ENCODE assay signal across 8 cellular contexts in the genomic region with DNA sequence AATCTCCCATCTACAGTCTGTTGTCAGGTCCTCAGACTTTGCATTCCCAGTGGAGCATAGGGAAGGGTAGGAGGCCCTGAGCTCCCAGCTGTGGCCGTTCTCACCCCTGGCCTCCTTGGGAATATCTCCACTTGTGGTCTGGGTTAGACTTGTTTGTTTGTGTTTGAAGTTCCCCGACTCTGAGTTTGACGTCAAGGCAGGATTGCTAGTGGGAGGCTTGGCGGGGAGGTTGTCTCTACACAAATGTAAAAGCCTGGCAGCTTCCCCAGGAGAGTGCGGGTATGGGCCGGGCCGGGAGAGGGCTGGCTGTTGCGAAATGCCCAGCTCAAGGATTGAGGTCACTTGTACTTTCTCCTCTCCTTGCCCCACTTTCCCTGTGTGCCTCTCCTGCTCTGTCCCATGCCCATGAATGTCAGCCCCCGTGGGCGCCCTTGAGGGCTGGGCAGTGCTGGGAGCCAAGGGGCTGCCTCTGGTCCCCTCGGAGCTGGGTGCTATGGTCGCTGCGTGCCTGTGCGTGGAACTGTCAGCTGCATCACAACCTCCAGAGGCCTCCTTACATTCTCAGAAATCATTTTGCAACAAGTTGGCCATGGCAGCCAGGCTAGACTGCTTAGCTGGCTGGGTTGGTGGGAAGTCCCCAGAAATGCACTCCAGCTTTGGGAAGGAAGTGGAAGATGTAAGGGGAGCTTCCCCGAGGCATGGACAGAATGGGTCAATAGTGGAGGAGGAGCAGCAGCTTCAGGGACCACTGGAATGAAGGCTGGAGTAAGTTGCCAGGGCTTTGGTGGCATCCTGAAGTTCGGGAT.
DNase-seq lines count a peak whose midpoint lies in the region; ATAC-seq, FAIRE-seq and TF ChIP-seq lines count a peak whose summit lies in the region.

No MANE protein-coding gene starts in this region.

- H3K4me1 ChIP-seq in IMR-90 (ENCODE audit: control insufficient read depth, insufficient read depth, low read length) (peaks cover 54% of the 10 kb centered on the region), GM12878 (ENCODE audit: control insufficient read depth, insufficient read depth, low read length) (peaks cover 51% of the 10 kb centered on the region), A673 (ENCODE audit: insufficient read depth, low read length, poor library complexity, severe bottlenecking) (no peaks in the 10 kb centered on the region)

- peak overlapping the region; percentile 91 for H2BK5ac ChIP-seq in IMR-90 (ENCODE audit: low read depth, low read length, poor library complexity, severe bottlenecking)

- RAD21 ChIA-PET in GM12878 (lab: Charles Lee; ENCODE audit: unreplicated experiment) = interaction anchor here (0.5 to 2.0 kb wide), 7 partner anchors 9 to 166 kb away, joined by 3 to 9 read pairs (median 4); no protein-coding TSS in a partner anchor

- no peak for FAIRE-seq in GM12878 (lab: Jason Lieb, UNC)

- H4K8ac ChIP-seq in IMR-90 (ENCODE audit: low read depth in 2 of 2, low read length in 2 of 2) = peak overlapping the region; percentile 47 to 73

- H3K9ac ChIP-seq in IMR-90 (ENCODE audit: low read depth, low read length) (peak overlapping the region; percentile 41), GM12878 (ENCODE audit: control insufficient read depth, insufficient read depth, low read length) (no peak overlapping the region)

- peaks cover 56 to 89% of the 10 kb centered on the region in 2 experiments for H3K79me1 ChIP-seq in IMR-90 (ENCODE audit: low read depth in 1 of 2, low read length in 2 of 2)

- peak overlapping the region; percentile 92 for H2BK15ac ChIP-seq in IMR-90 (ENCODE audit: low read depth, low read length)

- peaks cover 52% of the 10 kb centered on the region for H3K9me1 ChIP-seq in IMR-90 (ENCODE audit: insufficient read depth, low read length)

- peak overlapping the region; percentile 73 for H3K18ac ChIP-seq in IMR-90 (ENCODE audit: low read depth, low read length)

- peak overlapping the region; percentile 88 for H3K4ac ChIP-seq in IMR-90 (ENCODE audit: low read depth, low read length)

- H3K4me3 ChIP-seq in IMR-90 (ENCODE audit: insufficient read depth, low read depth, low read length) (no peak overlapping the region), GM12878 (no peak overlapping the region), A673 (ENCODE audit: low read depth, low read length, poor library complexity, severe bottlenecking) (no peak overlapping the region)

- TF ChIP-seq POLR2A in IMR-90 (IDR thresholded peaks at IDR 0.05; ENCODE audit: low read depth, low read length) (peak; percentile 28; the same call in 1 of the 2 replicates), GM12878 (IDR thresholded peaks at IDR 0.05; ENCODE audit: low read depth, low read length) (no peak)

- H2AFZ ChIP-seq in IMR-90 (replicated peaks; ENCODE audit: low read length, poor library complexity) (peak overlapping the region; percentile 32), GM12878 (ENCODE audit: control insufficient read depth, low read depth, low read length) (no peak overlapping the region)

- peak overlapping the region; percentile 90 for H4K91ac ChIP-seq in IMR-90 (ENCODE audit: insufficient read depth, low read depth, low read length)

- peaks cover 40% of the 10 kb centered on the region for H4K20me1 ChIP-seq in IMR-90 (ENCODE audit: insufficient read depth, low read length)
- peaks cover 30% of the 10 kb centered on the region for H4K20me1 ChIP-seq in GM12878 (ENCODE audit: control insufficient read depth, insufficient read depth)

- ATAC-seq in IMR-90 (ENCODE audit: low read depth) (peak; percentile 87), GM12878 (no peak), GM18502 (IDR thresholded peaks at IDR 0.05; ENCODE audit: poor library complexity, unreplicated experiment) (no peak)

- H2BK120ac ChIP-seq in IMR-90 (ENCODE audit: low read depth, low read length) = peak overlapping the region; percentile 93

- DNase-seq in IMR-90 (peak; percentile 100), GM12878 (ENCODE audit: low read depth, low spot score) (no peak), kidney glomerular epithelial cell (lab: John Stamatoyannopoulos, UW) (peak; percentile 82), stromal cell of bone marrow (ENCODE audit: low read depth) (peak; percentile 90), GM13976 (ENCODE audit: low spot score) (no peak), NCI-H524 treated with DMSO at 0.1 percent for 48 hours (lab: John Stamatoyannopoulos, UW) (no peak), A673 (ENCODE audit: low spot score) (no peak)

- H3K27me3 ChIP-seq in IMR-90 (ENCODE audit: control insufficient read depth, insufficient read depth, low read length) (no peaks in the 10 kb centered on the region), GM12878 (replicated peaks in 1 of 2; ENCODE audit: control insufficient read depth in 2 of 2, insufficient read depth in 2 of 2, low read length in 1 of 2) (no peaks in the 10 kb centered on the region), A673 (replicated peaks; ENCODE audit: insufficient read depth, low read depth, low read length, poor library complexity) (no peaks in the 10 kb centered on the region)

- peak overlapping the region; percentile 58 for H4K5ac ChIP-seq in IMR-90 (ENCODE audit: low read depth, low read length)

- CTCF ChIA-PET in IMR-90 (lab: Yijun Ruan, JAX) = interaction anchor here (1.0 kb wide), 1 partner anchor 27 kb away, joined by 3 read pairs; no protein-coding TSS in a partner anchor
- CTCF ChIA-PET in GM12878 (lab: Yijun Ruan, JAX) = interaction anchor here (0.8 to 8.5 kb wide), 7 partner anchors 9 to 304 kb away, joined by 3 to 60 read pairs (median 4); no protein-coding TSS in a partner anchor
- CTCF ChIA-PET in A673 (lab: Charles Lee) = no interaction called here

- POLR2A ChIA-PET in IMR-90 (lab: Charles Lee; ENCODE audit: unreplicated experiment) = no interaction called here
- POLR2A ChIA-PET in GM12878 (lab: Charles Lee) = no interaction called here
- POLR2A ChIA-PET in A673 (lab: Charles Lee; ENCODE audit: low non-redundant PET) = no interaction called here

- TF ChIP-seq RAD21 in IMR-90 (IDR thresholded peaks at IDR 0.05; ENCODE audit: low read length) (peak; percentile 17), GM12878 (IDR thresholded peaks at IDR 0.05; ENCODE audit: insufficient read depth, low read depth, low read length) (no peak)

- dilution Hi-C loops in IMR-90 (cut with HindIII; ENCODE audit: low sequenced_read_pairs, unreplicated experiment) = no loop called here

- intact Hi-C loops in IMR-90 (cut with micrococcal nuclease) = loop anchor here (5.0 kb wide), 2 partner anchors 38 to 188 kb away; no protein-coding TSS in a partner anchor
- intact Hi-C loops in GM12878 (cut with micrococcal nuclease; ENCODE audit: unreplicated experiment) = loop anchor here (10.0 kb wide), 2 partner anchors 156 to 186 kb away; no protein-coding TSS in a partner anchor
- intact Hi-C loops in A673 (cut with micrococcal nuclease; ENCODE audit: unreplicated experiment) = loop anchor here (10.0 kb wide), 1 partner anchor 54 kb away; no protein-coding TSS in a partner anchor

- SMC1A ChIA-PET in GM12878 (lab: Charles Lee; ENCODE audit: uncharacterized antibody, unreplicated experiment) = interaction anchor here (0.7 to 8.5 kb wide), 10 partner anchors 22 to 244 kb away, joined by 3 to 77 read pairs (median 4); a partner anchor contains a TSS

- no TSS peak for BruUV-seq in IMR-90 (replicated peaks; lab: Mats Ljungman, UMichigan)
- BruUV-seq in GM12878 (replicated peaks; lab: Mats Ljungman, UMichigan) = no TSS peak
- BruUV-seq in A673 (replicated peaks; lab: Mats Ljungman, UMichigan) = no TSS peak

- peak overlapping the region; percentile 70 for H2AK9ac ChIP-seq in IMR-90 (replicated peaks; ENCODE audit: low read depth, low read length, poor library complexity)

- H3K23ac ChIP-seq in IMR-90 (ENCODE audit: low read depth, low read length) = peak overlapping the region; percentile 65

- 17% methylated on average over 1 of the region's 16 CpGs; no CpG with 5 or more reads in 1 of the 2 experiments for WGBS in IMR-90 (ENCODE audit: extremely low coverage in 2 of 2, insufficient read length in 1 of 2), 2 experiments
- 84% methylated on average over 16 of the region's 16 CpGs for WGBS in GM12878 (ENCODE audit: insufficient coverage, insufficient replicate concordance, low lambda C conversion rate, missing lambda C conversion rate)

- H3K4me2 ChIP-seq in IMR-90 (ENCODE audit: low read depth, low read length) (peak overlapping the region; percentile 59), GM12878 (ENCODE audit: control insufficient read depth, insufficient read depth) (0 out of 2 replicates have a peak overlapping the region, but pooled peaks have one; percentile 1)

- peak overlapping the region; percentile 68 for H3K14ac ChIP-seq in IMR-90 (replicated peaks; ENCODE audit: low read depth, low read length)

- peak overlapping the region; percentile 69 for H3K56ac ChIP-seq in IMR-90 (ENCODE audit: extremely low read depth, insufficient read depth, low read length)

- in situ Hi-C loops in IMR-90 (cut with MboI; ENCODE audit: low sequenced_read_pairs) = loop anchor here (25.0 kb wide), 1 partner anchor 797 kb away; a partner anchor contains a TSS
- in situ Hi-C loops in GM12878 (cut with MboI) = loop anchor here (5.0 to 10.0 kb wide), 5 partner anchors 33 to 504 kb away; a partner anchor contains a TSS
- in situ Hi-C loops in GM13976 (cut with MboI; ENCODE audit: low sequenced_read_pairs, unreplicated experiment) = loop anchor here (10.0 kb wide), 1 partner anchor 166 kb away; no protein-coding TSS in a partner anchor

- H2BK20ac ChIP-seq in IMR-90 (ENCODE audit: low read depth, low read length) = peak overlapping the region; percentile 80

- no peak for TF ChIP-seq CTCF in IMR-90 (conservative IDR thresholded peaks at IDR 0.05; ENCODE audit: low read depth, low read length)
- no peak for TF ChIP-seq CTCF in GM12878 (IDR thresholded peaks at IDR 0.05 in 2 of 3, conservative IDR thresholded peaks at IDR 0.05 in 1 of 3; ENCODE audit: control insufficient read depth in 2 of 3, extremely low read depth in 1 of 3, insufficient read depth in 1 of 3, low read depth in 3 of 3, low read length in 3 of 3)
- TF ChIP-seq CTCF in GM13976 (IDR thresholded peaks at IDR 0.05; ENCODE audit: borderline replicate concordance, control extremely low read depth, extremely low read depth, insufficient read depth, missing control alignments) = no peak
- TF ChIP-seq CTCF in A673 (conservative IDR thresholded peaks at IDR 0.05; ENCODE audit: low read depth, low read length) = no peak

- H3K9me3 ChIP-seq in IMR-90 (ENCODE audit: control insufficient read depth, insufficient read depth, low read length) (no peaks in the 10 kb centered on the region), GM12878 (replicated peaks; ENCODE audit: control insufficient read depth, insufficient read depth, low read length) (no peaks in the 10 kb centered on the region), A673 (ENCODE audit: low read depth, low read length, poor library complexity, severe bottlenecking) (no peaks in the 10 kb centered on the region)

- TF ChIP-seq EP300 in GM12878 (IDR thresholded peaks at IDR 0.05; ENCODE audit: borderline replicate concordance in 1 of 2, control insufficient read depth in 1 of 2, low read depth in 2 of 2, low read length in 2 of 2) = no peak

- H3K27ac ChIP-seq in IMR-90 (ENCODE audit: insufficient read depth, low read length) (peak overlapping the region; percentile 90), GM12878 (ENCODE audit: control insufficient read depth, insufficient read depth) (no peak overlapping the region), A673 (ENCODE audit: low read depth, low read length, poor library complexity, severe bottlenecking) (no peak overlapping the region)

- H2AK5ac ChIP-seq in IMR-90 (ENCODE audit: low read depth, low read length) = peak overlapping the region; percentile 98

- H3K36me3 ChIP-seq in IMR-90 (ENCODE audit: control insufficient read depth, insufficient read depth, low read length) (peaks cover 6% of the 10 kb centered on the region; the same call in 1 of the 2 replicates), GM12878 (ENCODE audit: control insufficient read depth in 2 of 2, insufficient read depth in 2 of 2, low read length in 1 of 2) (peaks cover 0 to 2% of the 10 kb centered on the region in 2 experiments; a peak in 2 of 4 replicates), A673 (ENCODE audit: insufficient read depth, low read length, poor library complexity, severe bottlenecking) (no peaks in the 10 kb centered on the region)

- peaks cover 29% of the 10 kb centered on the region for H3K79me2 ChIP-seq in GM12878 (ENCODE audit: control insufficient read depth, insufficient read depth, low read length)

Comparison
In these comparisons a context has a peak if more than half of its experiments do, and no peak if none do; other contexts are left out.
1. DNase-seq: peak in IMR-90 (single experiment), kidney glomerular epithelial cell (single experiment) and stromal cell of bone marrow (single experiment); none in GM12878 (single experiment), GM13976 (single experiment), NCI-H524 treated with DMSO at 0.1 percent for 48 hours (single experiment) and A673 (single experiment).